9 cellular contexts compared by ENCODE assay signal in the genomic region with DNA sequence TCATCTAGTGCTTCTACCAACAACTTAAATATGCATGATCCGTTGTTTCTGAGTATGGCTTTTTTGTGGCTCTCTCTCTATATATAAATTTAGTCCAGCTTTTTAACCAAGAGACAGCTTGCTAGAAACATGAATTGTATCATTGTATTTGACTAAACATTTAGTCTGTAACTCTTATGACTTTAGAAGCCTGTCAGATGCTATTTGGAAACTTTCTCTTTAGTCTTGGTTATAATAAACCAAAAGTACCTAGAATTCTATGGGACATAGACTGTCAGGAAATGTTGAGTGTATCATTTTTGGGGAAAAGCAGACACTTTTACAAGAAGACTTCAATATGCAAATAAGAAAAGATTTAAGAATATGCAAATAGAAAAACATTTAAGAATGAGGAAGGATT.
DNase-seq lines count a peak whose midpoint lies in the region; ATAC-seq and TF ChIP-seq lines count a peak whose summit lies in the region.
"Had no signal": no experiment of that assay in that cellular context is flagged by ENCODE, and none has a peak within 500 bp of the region (broad histone marks: within the 10 kb centered on the region; RNA-seq: fewer than 3 reads in every experiment).

No MANE protein-coding gene starts in this region.

- H3K27ac ChIP-seq in Karpas-422 (ENCODE audit: low read length) (no peak overlapping the region), endodermal cell (ENCODE audit: low read depth, low read length) (no peak overlapping the region)

- no peaks in the 10 kb centered on the region for H3K9me2 ChIP-seq in Karpas-422 (replicated peaks; ENCODE audit: insufficient read depth, low read length)

- peaks cover 3% of the 10 kb centered on the region for H3K9me3 Mint-ChIP-seq in memory B cell
- H3K9me3 Mint-ChIP-seq in endodermal cell = no peaks in the 10 kb centered on the region

- H3K27me3 Mint-ChIP-seq in memory B cell = no peaks in the 10 kb centered on the region
- peaks cover 2% of the 10 kb centered on the region for H3K27me3 Mint-ChIP-seq in endodermal cell (ENCODE audit: insufficient read depth)

- H3K4me3 Mint-ChIP-seq in memory B cell (no peak overlapping the region), endodermal cell (no peak overlapping the region)

- H3K9me3 ChIP-seq in Karpas-422 (ENCODE audit: low read length) (no peaks in the 10 kb centered on the region), endodermal cell (ENCODE audit: control insufficient read depth, low read length) (no peaks in the 10 kb centered on the region)

- H4K20me1 ChIP-seq in Karpas-422 (ENCODE audit: insufficient read depth, low read depth, low read length) = no peaks in the 10 kb centered on the region

- peaks cover 19% of the 10 kb centered on the region for H3K4me1 Mint-ChIP-seq in memory B cell
- no peaks in the 10 kb centered on the region for H3K4me1 Mint-ChIP-seq in endodermal cell

- peak overlapping the region; percentile 49 for H3K4me2 ChIP-seq in Karpas-422 (ENCODE audit: low read depth, low read length, poor library complexity, severe bottlenecking)

- H3K9ac ChIP-seq in Karpas-422 (ENCODE audit: low read length) = no peak overlapping the region
- no peak overlapping the region for H3K9ac ChIP-seq in endodermal cell (ENCODE audit: extremely low read depth, low read length, poor library complexity, severe bottlenecking)

- H3K4me1 ChIP-seq in Karpas-422 (ENCODE audit: low read length) = peaks cover 27% of the 10 kb centered on the region
- no peaks in the 10 kb centered on the region for H3K4me1 ChIP-seq in endodermal cell (ENCODE audit: control insufficient read depth, insufficient read depth, low read length)

- H3K27ac Mint-ChIP-seq in memory B cell (peak overlapping the region; percentile 75), endodermal cell (no peak overlapping the region)

- H3K4me3 ChIP-seq in Karpas-422 (ENCODE audit: low read length) = 0 out of 2 replicates have a peak overlapping the region, but pooled peaks have one; percentile 8
- no peak overlapping the region for H3K4me3 ChIP-seq in endodermal cell (ENCODE audit: low read length)

- WGBS in endodermal cell (ENCODE audit: insufficient coverage in 1 of 2, insufficient read length in 1 of 2), 2 experiments = 92% methylated on average over 1 of the region's 1 CpG; no CpG with 5 or more reads in 1 of the 2 experiments

- no peak for DNase-seq in Karpas-422
- no peak for DNase-seq in memory B cell (ENCODE audit: low spot score in 2 of 2)
- no peak for DNase-seq in stimulated activated CD4-positive, alpha-beta T cell treated with anti-CD3 and anti-CD28 coated beads, Interleukin-2, amount 100 ng/mL, for 48 hours
- DNase-seq in SIG-M5 treated with dmso at 0.1 percent for 504 hours (lab: John Stamatoyannopoulos, UW; ENCODE audit: unreplicated experiment) = no peak
- no peak for DNase-seq in GM19240 (ENCODE audit: insufficient read length, low spot score)
- no peak for DNase-seq in endodermal cell
- DNase-seq: stimulated activated CD4-positive, alpha-beta T cell treated with anti-CD3 and anti-CD28 coated beads, Interleukin-4, amount 100 ng/mL, for 1 hour had no signal

- H3K36me3 Mint-ChIP-seq in memory B cell (peaks cover 1% of the 10 kb centered on the region), endodermal cell (ENCODE audit: low read depth) (no peaks in the 10 kb centered on the region)

- H2AFZ ChIP-seq in Karpas-422 (ENCODE audit: low read length) = peak overlapping the region; percentile 47

- no peak for TF ChIP-seq CTCF in endodermal cell (conservative IDR thresholded peaks at IDR 0.05)

- no peaks in the 10 kb centered on the region for H3K79me2 ChIP-seq in Karpas-422 (ENCODE audit: low read length)

- ATAC-seq in GM18517 (IDR thresholded peaks at IDR 0.05; ENCODE audit: unreplicated experiment) = peak; percentile 9
- ATAC-seq in GM21717 (IDR thresholded peaks at IDR 0.05; ENCODE audit: unreplicated experiment) = peak; percentile 15
- no peak for ATAC-seq in memory B cell (ENCODE audit: low read depth)

- H3K36me3 ChIP-seq in Karpas-422 (ENCODE audit: insufficient read depth, low read length) (no peaks in the 10 kb centered on the region), endodermal cell (ENCODE audit: control insufficient read depth, insufficient read depth, low read length) (no peaks in the 10 kb centered on the region)

- H3K27me3 ChIP-seq in Karpas-422 (ENCODE audit: low read length) (no peaks in the 10 kb centered on the region), endodermal cell (ENCODE audit: control insufficient read depth, insufficient read depth, low read length, poor library complexity, severe bottlenecking) (no peaks in the 10 kb centered on the region)
